Comparison of ENCODE assay signal across 18 cellular contexts in the genomic region with DNA sequence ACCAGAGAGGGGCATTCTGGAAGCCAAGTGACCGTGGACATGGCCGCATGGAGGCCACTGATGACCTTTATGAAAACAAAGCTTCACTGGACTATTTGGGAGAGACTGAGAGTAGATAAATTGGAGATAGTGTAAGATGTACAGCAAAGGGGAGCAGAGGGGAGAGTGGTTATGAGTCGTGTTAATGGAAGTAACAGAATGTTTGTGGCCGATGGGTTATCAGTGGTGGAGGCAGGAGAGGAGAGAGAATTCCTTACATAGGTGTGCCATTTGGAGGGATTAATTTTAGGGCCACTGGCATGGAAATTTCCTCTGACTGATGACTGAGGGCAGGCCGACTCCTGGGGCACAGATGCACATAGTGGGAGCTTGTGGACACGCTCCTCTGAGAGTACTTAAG. TPM values are rescaled to one million over a fixed set of nuclear protein-coding genes. Genes with fewer than 3 reads are reported as not detected.
DNase-seq lines count a peak whose midpoint lies in the region; ATAC-seq, FAIRE-seq and TF ChIP-seq lines count a peak whose summit lies in the region.
"Had no signal": no experiment of that assay in that cellular context is flagged by ENCODE, and none has a peak within 500 bp of the region (broad histone marks: within the 10 kb centered on the region; RNA-seq: fewer than 3 reads in every experiment).

No MANE protein-coding gene starts in this region.

- H3K4me3 Mint-ChIP-seq in endothelial cell (ENCODE audit: unreplicated experiment) = peak overlapping the region; percentile 49
- H3K4me3 Mint-ChIP-seq: activated CD8-positive, alpha-beta memory T cell treated with anti-CD3 and anti-CD28 coated beads, Interleukin-2, amount 10 ng/mL, durations not matched to agents 7 days and 5 days had no signal

- no peak overlapping the region for H3K4me2 ChIP-seq in osteoblast (ENCODE audit: insufficient read depth, low read length)

- H3K9me3 Mint-ChIP-seq in endothelial cell (ENCODE audit: unreplicated experiment) = no peaks in the 10 kb centered on the region

- ATAC-seq in HG03095 (IDR thresholded peaks at IDR 0.05; ENCODE audit: unreplicated experiment) = no peak
- ATAC-seq: activated CD8-positive, alpha-beta memory T cell treated with anti-CD3 and anti-CD28 coated beads, Interleukin-2, amount 10 ng/mL, durations not matched to agents 7 days and 5 days; left lung had no signal

- H4K20me1 ChIP-seq in osteoblast (ENCODE audit: insufficient read depth, low read length) = no peaks in the 10 kb centered on the region

- intact Hi-C loops in kidney (cut with DNase I) = no loop called here

- no peak overlapping the region for H3K27ac ChIP-seq in osteoblast (ENCODE audit: low read depth, low read length)
- no peak overlapping the region for H3K27ac ChIP-seq in kidney (ENCODE audit: low read depth in 2 of 2, low read length in 2 of 2)
- H3K27ac ChIP-seq: adrenal gland, C4-2B, left lung, ovary, skin epidermis, tibial artery had no signal

- DNase-seq in EL (peak; percentile 77), M059J (ENCODE audit: low read depth) (peak; percentile 62), endothelial cell (ENCODE audit: low spot score) (no peak), osteoblast (ENCODE audit: insufficient read length, low spot score, missing footprints) (peak; percentile 13), kidney (no peak), DMS79 (lab: John Stamatoyannopoulos, UW) (no peak)
- DNase-seq: activated CD8-positive, alpha-beta memory T cell treated with anti-CD3 and anti-CD28 coated beads, Interleukin-2, amount 10 ng/mL, durations not matched to agents 7 days and 5 days; cerebellar nuclear complex; left lung; NCI-H2029; NCI-H510A treated with DMSO at 0.1 percent for 48 hours; ovary; SIG-M5 had no signal

- H3K4me1 ChIP-seq in osteoblast (ENCODE audit: insufficient read depth, low read length) (peaks cover 6% of the 10 kb centered on the region), kidney (ENCODE audit: control insufficient read depth in 1 of 2, insufficient read depth in 1 of 2, low read depth in 1 of 2, low read length in 2 of 2) (no peaks in the 10 kb centered on the region)
- H3K4me1 ChIP-seq: adrenal gland, left lung, tibial artery had no signal

- H3K27me3 ChIP-seq in osteoblast (ENCODE audit: insufficient read depth, low read length) = no peaks in the 10 kb centered on the region
- H3K27me3 ChIP-seq: adrenal gland, left lung, ovary, tibial artery had no signal

- H3K36me3 ChIP-seq in osteoblast (ENCODE audit: insufficient read depth, low read length) (peaks cover 53% of the 10 kb centered on the region), kidney (ENCODE audit: control insufficient read depth in 1 of 2, insufficient read depth in 2 of 2, low read length in 2 of 2) (peaks cover 31 to 52% of the 10 kb centered on the region in 2 donors)
- H3K36me3 ChIP-seq: ovary had no signal

- no peak overlapping the region for H2AFZ ChIP-seq in osteoblast (ENCODE audit: low read length)

- H3K79me2 ChIP-seq in osteoblast (ENCODE audit: insufficient read depth, low read length) = no peaks in the 10 kb centered on the region

- peaks cover 2% of the 10 kb centered on the region for H3K27me3 Mint-ChIP-seq in endothelial cell (ENCODE audit: unreplicated experiment)
- H3K27me3 Mint-ChIP-seq: activated CD8-positive, alpha-beta memory T cell treated with anti-CD3 and anti-CD28 coated beads, Interleukin-2, amount 10 ng/mL, durations not matched to agents 7 days and 5 days had no signal

- no peak for TF ChIP-seq CTCF in endothelial cell (IDR thresholded peaks at IDR 0.05; ENCODE audit: unreplicated experiment)
- TF ChIP-seq CTCF in osteoblast (IDR thresholded peaks at IDR 0.05; ENCODE audit: extremely low read depth, low read depth, low read length) = no peak
- TF ChIP-seq CTCF in kidney (IDR thresholded peaks at IDR 0.05; ENCODE audit: borderline replicate concordance, extremely low read depth, insufficient read depth) = no peak

- H3K4me3 ChIP-seq in osteoblast (ENCODE audit: insufficient read depth, low read length) (no peak overlapping the region), kidney (ENCODE audit: low read length in 2 of 2) (no peak overlapping the region)
- H3K4me3 ChIP-seq: adrenal gland, left lung, ovary, skin epidermis, tibial artery had no signal

- no peaks in the 10 kb centered on the region for H3K4me1 Mint-ChIP-seq in endothelial cell (ENCODE audit: unreplicated experiment)
- H3K4me1 Mint-ChIP-seq: activated CD8-positive, alpha-beta memory T cell treated with anti-CD3 and anti-CD28 coated beads, Interleukin-2, amount 10 ng/mL, durations not matched to agents 7 days and 5 days had no signal

- H3K9ac ChIP-seq in kidney (ENCODE audit: low read length in 2 of 2) = no peak overlapping the region

- peaks cover 30% of the 10 kb centered on the region for H3K36me3 Mint-ChIP-seq in endothelial cell (ENCODE audit: low read depth, unreplicated experiment)

- H3K9me3 ChIP-seq in osteoblast (ENCODE audit: low read depth, low read length) (no peaks in the 10 kb centered on the region), kidney (ENCODE audit: control insufficient read depth in 1 of 2, low read length in 2 of 2) (no peaks in the 10 kb centered on the region)
- H3K9me3 ChIP-seq: adrenal gland, left lung, ovary, tibial artery had no signal

- no peak for FAIRE-seq in kidney (lab: Jason Lieb, UNC)

- H3K27ac Mint-ChIP-seq in endothelial cell (ENCODE audit: unreplicated experiment) = no peak overlapping the region
- H3K27ac Mint-ChIP-seq: activated CD8-positive, alpha-beta memory T cell treated with anti-CD3 and anti-CD28 coated beads, Interleukin-2, amount 10 ng/mL, durations not matched to agents 7 days and 5 days had no signal

RNA-seq across cellular contexts. Expression of a gene that starts 19.2 kb away (rescaled TPM):
- total RNA-seq in M059J (2014; rRNA removed; shearing (Covaris generic)) = 36.6 and 50.3 TPM in 2 replicates
- total RNA-seq in endothelial cell (ENCODE audit: unreplicated experiment) (32.4 TPM), osteoblast (23.9 and 25.6 TPM in 2 replicates), kidney (30.6 TPM)
- 32.0 TPM for polyA plus RNA-seq in kidney (ENCODE audit: insufficient read depth, low read depth, low replicate concordance)

Comparison
In these comparisons a context has a peak if more than half of its experiments do, and no peak if none do; other contexts are left out.
1. DNase-seq: peak in EL (single experiment), M059J (single experiment) and osteoblast (single experiment); none in endothelial cell (single experiment), kidney (single experiment) and DMS79 (single experiment).